ENCODE assay signal across 1 cellular context in the genomic region with DNA sequence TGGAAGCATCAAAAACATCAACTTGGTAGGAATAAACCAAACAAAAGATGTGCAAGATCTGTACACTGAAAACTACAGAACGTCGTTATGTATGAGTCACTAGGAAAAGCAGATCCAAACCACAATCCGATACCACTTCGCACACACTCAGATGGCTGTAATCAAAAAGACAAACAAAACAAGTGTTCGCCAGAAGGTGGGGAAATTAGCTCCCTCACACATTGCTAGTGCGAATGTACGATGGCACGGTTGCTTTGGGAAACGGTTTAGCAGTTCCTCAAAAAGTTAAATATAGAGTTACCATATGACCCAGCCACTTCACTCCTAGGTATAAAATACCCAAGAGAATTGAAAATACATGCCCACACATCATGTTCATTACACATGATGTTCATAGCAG.
TF ChIP-seq lines count a peak whose summit lies in the region.

No MANE protein-coding gene starts in this region.

TF ChIP-seq in HEK293, 187 proteins besides CTCF, POLR2A, EP300 and RAD21 (continued from another document):
- TF ChIP-seq ZBTB17 (tag by site-specific recombination; IDR thresholded peaks at IDR 0.05) (peak; percentile 47; the same call in 1 of the 2 replicates), SP3 (tag by site-specific recombination; IDR thresholded peaks at IDR 0.05) (no peak), ZNF629 (tag by site-specific recombination; IDR thresholded peaks at IDR 0.05) (peak; percentile 73), ZNF548 (tag by site-specific recombination; IDR thresholded peaks at IDR 0.05) (no peak), ZNF560 (tag by site-specific recombination; IDR thresholded peaks at IDR 0.05; ENCODE audit: borderline replicate concordance) (no peak), OVOL3 (tag by site-specific recombination; IDR thresholded peaks at IDR 0.05) (0 out of 2 replicates have a peak, but pooled peaks have one; percentile 15), ZEB2 (tag by site-specific recombination; IDR thresholded peaks at IDR 0.05) (0 out of 2 replicates have a peak, but pooled peaks have one; percentile 32), IKZF3 (tag by site-specific recombination; IDR thresholded peaks at IDR 0.05) (peak; percentile 62), GLIS1 (tag by site-specific recombination; IDR thresholded peaks at IDR 0.05) (peak; percentile 6; the same call in 1 of the 2 replicates), KLF1 (tag by site-specific recombination; IDR thresholded peaks at IDR 0.05) (no peak), ZBTB11 (tag by site-specific recombination; conservative IDR thresholded peaks at IDR 0.05; ENCODE audit: low read depth) (no peak), FEZF1 (tag by site-specific recombination; IDR thresholded peaks at IDR 0.05) (peak; percentile 78), INSM2 (tag by site-specific recombination; IDR thresholded peaks at IDR 0.05) (peak; percentile 85), PRDM1 (tag by site-specific recombination; IDR thresholded peaks at IDR 0.05) (peak; percentile 62), ZNF660 (tag by site-specific recombination; IDR thresholded peaks at IDR 0.05) (0 out of 2 replicates have a peak, but pooled peaks have one; percentile 19), ZNF366 (tag by site-specific recombination; conservative IDR thresholded peaks at IDR 0.05) (peak; percentile 63)
- TF ChIP-seq, protein P1, sequence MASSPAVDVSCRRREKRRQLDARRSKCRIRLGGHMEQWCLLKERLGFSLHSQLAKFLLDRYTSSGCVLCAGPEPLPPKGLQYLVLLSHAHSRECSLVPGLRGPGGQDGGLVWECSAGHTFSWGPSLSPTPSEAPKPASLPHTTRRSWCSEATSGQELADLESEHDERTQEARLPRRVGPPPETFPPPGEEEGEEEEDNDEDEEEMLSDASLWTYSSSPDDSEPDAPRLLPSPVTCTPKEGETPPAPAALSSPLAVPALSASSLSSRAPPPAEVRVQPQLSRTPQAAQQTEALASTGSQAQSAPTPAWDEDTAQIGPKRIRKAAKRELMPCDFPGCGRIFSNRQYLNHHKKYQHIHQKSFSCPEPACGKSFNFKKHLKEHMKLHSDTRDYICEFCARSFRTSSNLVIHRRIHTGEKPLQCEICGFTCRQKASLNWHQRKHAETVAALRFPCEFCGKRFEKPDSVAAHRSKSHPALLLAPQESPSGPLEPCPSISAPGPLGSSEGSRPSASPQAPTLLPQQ (tag by site-specific recombination; IDR thresholded peaks at IDR 0.05) = 0 out of 2 replicates have a peak, but pooled peaks have one; percentile 18
- TF ChIP-seq, protein P2, sequence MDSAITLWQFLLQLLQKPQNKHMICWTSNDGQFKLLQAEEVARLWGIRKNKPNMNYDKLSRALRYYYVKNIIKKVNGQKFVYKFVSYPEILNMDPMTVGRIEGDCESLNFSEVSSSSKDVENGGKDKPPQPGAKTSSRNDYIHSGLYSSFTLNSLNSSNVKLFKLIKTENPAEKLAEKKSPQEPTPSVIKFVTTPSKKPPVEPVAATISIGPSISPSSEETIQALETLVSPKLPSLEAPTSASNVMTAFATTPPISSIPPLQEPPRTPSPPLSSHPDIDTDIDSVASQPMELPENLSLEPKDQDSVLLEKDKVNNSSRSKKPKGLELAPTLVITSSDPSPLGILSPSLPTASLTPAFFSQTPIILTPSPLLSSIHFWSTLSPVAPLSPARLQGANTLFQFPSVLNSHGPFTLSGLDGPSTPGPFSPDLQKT (IDR thresholded peaks at IDR 0.05; ENCODE audit: borderline replicate concordance, low read depth, low read length) = no peak
